ENCODE assay signal across 1 cellular context in the genomic region with DNA sequence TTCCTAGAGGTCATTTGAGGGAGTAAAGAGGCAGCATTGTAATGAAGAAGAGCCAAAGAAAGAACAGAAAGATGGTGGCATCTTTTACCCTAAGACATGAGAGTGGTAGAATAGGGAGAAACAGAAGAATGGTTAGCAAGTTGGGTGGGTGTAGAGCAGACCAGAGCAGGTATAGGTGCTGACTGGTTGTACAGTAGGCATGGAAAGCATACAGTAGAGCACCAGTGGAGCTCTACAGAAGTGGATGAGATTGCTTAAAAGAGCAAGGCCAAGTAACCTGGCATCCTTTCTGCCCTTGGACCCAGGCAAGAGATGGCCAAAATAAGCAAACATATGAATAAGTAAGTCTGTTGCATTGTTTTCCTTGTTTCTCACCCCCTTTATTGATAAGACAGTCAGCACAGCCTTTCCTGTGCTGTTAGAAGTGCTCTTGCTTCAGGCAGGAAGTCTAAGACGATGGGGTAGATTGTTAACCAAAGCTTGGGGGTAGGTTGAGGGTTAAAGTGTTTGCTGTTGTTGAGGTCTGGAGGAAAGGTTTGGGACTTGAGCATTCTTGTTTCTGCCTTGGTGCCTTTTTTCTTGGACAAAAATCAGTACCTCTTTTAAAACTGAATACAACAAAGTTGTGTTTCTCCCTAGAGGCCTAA.
TF ChIP-seq lines count a peak whose summit lies in the region.

No MANE protein-coding gene starts in this region.

TF ChIP-seq in WTC11, 78 proteins besides CTCF, POLR2A, EP300 and RAD21 (continued from another document):
- TF ChIP-seq, protein P1, sequence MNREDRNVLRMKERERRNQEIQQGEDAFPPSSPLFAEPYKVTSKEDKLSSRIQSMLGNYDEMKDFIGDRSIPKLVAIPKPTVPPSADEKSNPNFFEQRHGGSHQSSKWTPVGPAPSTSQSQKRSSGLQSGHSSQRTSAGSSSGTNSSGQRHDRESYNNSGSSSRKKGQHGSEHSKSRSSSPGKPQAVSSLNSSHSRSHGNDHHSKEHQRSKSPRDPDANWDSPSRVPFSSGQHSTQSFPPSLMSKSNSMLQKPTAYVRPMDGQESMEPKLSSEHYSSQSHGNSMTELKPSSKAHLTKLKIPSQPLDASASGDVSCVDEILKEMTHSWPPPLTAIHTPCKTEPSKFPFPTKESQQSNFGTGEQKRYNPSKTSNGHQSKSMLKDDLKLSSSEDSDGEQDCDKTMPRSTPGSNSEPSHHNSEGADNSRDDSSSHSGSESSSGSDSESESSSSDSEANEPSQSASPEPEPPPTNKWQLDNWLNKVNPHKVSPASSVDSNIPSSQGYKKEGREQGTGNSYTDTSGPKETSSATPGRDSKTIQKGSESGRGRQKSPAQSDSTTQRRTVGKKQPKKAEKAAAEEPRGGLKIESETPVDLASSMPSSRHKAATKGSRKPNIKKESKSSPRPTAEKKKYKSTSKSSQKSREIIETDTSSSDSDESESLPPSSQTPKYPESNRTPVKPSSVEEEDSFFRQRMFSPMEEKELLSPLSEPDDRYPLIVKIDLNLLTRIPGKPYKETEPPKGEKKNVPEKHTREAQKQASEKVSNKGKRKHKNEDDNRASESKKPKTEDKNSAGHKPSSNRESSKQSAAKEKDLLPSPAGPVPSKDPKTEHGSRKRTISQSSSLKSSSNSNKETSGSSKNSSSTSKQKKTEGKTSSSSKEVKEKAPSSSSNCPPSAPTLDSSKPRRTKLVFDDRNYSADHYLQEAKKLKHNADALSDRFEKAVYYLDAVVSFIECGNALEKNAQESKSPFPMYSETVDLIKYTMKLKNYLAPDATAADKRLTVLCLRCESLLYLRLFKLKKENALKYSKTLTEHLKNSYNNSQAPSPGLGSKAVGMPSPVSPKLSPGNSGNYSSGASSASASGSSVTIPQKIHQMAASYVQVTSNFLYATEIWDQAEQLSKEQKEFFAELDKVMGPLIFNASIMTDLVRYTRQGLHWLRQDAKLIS (CRISPR knock-in tag; IDR thresholded peaks at IDR 0.05; ENCODE audit: borderline replicate concordance): no peak
- TF ChIP-seq, protein P2, sequence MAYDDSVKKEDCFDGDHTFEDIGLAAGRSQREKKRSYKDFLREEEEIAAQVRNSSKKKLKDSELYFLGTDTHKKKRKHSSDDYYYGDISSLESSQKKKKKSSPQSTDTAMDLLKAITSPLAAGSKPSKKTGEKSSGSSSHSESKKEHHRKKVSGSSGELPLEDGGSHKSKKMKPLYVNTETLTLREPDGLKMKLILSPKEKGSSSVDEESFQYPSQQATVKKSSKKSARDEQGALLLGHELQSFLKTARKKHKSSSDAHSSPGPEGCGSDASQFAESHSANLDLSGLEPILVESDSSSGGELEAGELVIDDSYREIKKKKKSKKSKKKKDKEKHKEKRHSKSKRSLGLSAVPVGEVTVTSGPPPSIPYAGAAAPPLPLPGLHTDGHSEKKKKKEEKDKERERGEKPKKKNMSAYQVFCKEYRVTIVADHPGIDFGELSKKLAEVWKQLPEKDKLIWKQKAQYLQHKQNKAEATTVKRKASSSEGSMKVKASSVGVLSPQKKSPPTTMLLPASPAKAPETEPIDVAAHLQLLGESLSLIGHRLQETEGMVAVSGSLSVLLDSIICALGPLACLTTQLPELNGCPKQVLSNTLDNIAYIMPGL (CRISPR knock-in tag; IDR thresholded peaks at IDR 0.05): no peak
- TF ChIP-seq SMAD3 (CRISPR knock-in tag; IDR thresholded peaks at IDR 0.05; ENCODE audit: borderline replicate concordance) (no peak), MYBL2 (CRISPR knock-in tag; IDR thresholded peaks at IDR 0.05) (no peak), TEAD4 (CRISPR knock-in tag; IDR thresholded peaks at IDR 0.05) (no peak), SOX15 (CRISPR knock-in tag; IDR thresholded peaks at IDR 0.05) (no peak), JAZF1 (CRISPR knock-in tag; IDR thresholded peaks at IDR 0.05) (no peak), NR2C2 (CRISPR knock-in tag; IDR thresholded peaks at IDR 0.05) (no peak), ZNF416 (CRISPR knock-in tag; IDR thresholded peaks at IDR 0.05) (no peak), NR3C1 (CRISPR knock-in tag; conservative IDR thresholded peaks at IDR 0.05; ENCODE audit: low read depth) (no peak)
- TF ChIP-seq, protein P3, sequence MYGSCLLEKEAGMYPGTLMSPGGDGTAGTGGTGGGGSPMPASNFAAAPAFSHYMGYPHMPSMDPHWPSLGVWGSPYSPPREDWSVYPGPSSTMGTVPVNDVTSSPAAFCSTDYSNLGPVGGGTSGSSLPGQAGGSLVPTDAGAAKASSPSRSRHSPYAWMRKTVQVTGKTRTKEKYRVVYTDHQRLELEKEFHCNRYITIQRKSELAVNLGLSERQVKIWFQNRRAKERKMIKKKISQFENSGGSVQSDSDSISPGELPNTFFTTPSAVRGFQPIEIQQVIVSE (CRISPR knock-in tag; IDR thresholded peaks at IDR 0.05; ENCODE audit: borderline replicate concordance): no peak
- TF ChIP-seq, protein P4, sequence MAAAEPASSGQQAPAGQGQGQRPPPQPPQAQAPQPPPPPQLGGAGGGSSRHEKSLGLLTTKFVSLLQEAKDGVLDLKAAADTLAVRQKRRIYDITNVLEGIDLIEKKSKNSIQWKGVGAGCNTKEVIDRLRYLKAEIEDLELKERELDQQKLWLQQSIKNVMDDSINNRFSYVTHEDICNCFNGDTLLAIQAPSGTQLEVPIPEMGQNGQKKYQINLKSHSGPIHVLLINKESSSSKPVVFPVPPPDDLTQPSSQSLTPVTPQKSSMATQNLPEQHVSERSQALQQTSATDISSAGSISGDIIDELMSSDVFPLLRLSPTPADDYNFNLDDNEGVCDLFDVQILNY (CRISPR knock-in tag; IDR thresholded peaks at IDR 0.05): no peak
- TF ChIP-seq, protein P5, sequence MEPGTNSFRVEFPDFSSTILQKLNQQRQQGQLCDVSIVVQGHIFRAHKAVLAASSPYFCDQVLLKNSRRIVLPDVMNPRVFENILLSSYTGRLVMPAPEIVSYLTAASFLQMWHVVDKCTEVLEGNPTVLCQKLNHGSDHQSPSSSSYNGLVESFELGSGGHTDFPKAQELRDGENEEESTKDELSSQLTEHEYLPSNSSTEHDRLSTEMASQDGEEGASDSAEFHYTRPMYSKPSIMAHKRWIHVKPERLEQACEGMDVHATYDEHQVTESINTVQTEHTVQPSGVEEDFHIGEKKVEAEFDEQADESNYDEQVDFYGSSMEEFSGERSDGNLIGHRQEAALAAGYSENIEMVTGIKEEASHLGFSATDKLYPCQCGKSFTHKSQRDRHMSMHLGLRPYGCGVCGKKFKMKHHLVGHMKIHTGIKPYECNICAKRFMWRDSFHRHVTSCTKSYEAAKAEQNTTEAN (CRISPR knock-in tag; IDR thresholded peaks at IDR 0.05): no peak
